ENCODE assay signal across 18 cellular contexts in genomic region chr15:77531191-77532000, GRCh38.
"Had no signal": no experiment of that assay in that cellular context is flagged by ENCODE, and none has a peak within 500 bp of the region (broad histone marks: within the 10 kb centered on the region; RNA-seq: fewer than 3 reads in every experiment).

No MANE protein-coding gene starts in this region.

- H3K36me3 ChIP-seq: adrenal gland, ovary, thoracic aorta had no signal

- H3K4me3 ChIP-seq: adrenal gland, ovary, thoracic aorta had no signal

- ATAC-seq: activated CD4-positive, CD25-positive, alpha-beta regulatory T cell treated with anti-CD3 and anti-CD28 coated beads, Interleukin-2, amount 50 U/mL, for 24 hours; activated CD8-positive, alpha-beta T cell treated with anti-CD3 and anti-CD28 coated beads, Interleukin-2, amount 10 ng/mL, durations not matched to agents 7 days and 5 days; left lobe of liver; naive thymus-derived CD4-positive, alpha-beta T cell; sciatic nerve; stimulated activated memory B cell treated with anti-CD40 and anti-IgM and Interleukin-4, amounts not matched to agents 10 μg/mL and 1 μg/mL and 100 μg/mL, for 72 hours had no signal

- DNase-seq: activated CD4-positive, alpha-beta T cell treated with anti-CD3 and anti-CD28 coated beads, Interleukin-2, amount 10 ng/mL, durations not matched to agents 7 days and 5 days; activated CD8-positive, alpha-beta T cell treated with anti-CD3 and anti-CD28 coated beads, Interleukin-2, amount 10 ng/mL, durations not matched to agents 7 days and 5 days; activated naive CD4-positive, alpha-beta T cell treated with anti-CD3 and anti-CD28 coated beads, Interleukin-2, amount 10 ng/mL, durations not matched to agents 7 days and 5 days; activated T-cell treated with anti-CD3 and anti-CD28 coated beads, Interleukin-2, amount 50 U/mL, for 24 hours; adrenal gland; dermis blood vessel endothelial cell; effector memory CD4-positive, alpha-beta T cell; foreskin fibroblast; hypothalamus; naive thymus-derived CD4-positive, alpha-beta T cell; stimulated activated CD4-positive, alpha-beta T cell treated with anti-CD3 and anti-CD28 coated beads, Interleukin-4, amount 100 ng/mL, for 4 hours; T1000 had no signal

- H3K27me3 ChIP-seq: adrenal gland, ovary had no signal

- H3K9me3 ChIP-seq: adrenal gland, ovary, thoracic aorta had no signal

- H3K4me1 ChIP-seq: adrenal gland had no signal

- H3K27ac ChIP-seq: adrenal gland, ovary, thoracic aorta had no signal
